Comparison of ENCODE assay signal across 10 cellular contexts in the genomic region with DNA sequence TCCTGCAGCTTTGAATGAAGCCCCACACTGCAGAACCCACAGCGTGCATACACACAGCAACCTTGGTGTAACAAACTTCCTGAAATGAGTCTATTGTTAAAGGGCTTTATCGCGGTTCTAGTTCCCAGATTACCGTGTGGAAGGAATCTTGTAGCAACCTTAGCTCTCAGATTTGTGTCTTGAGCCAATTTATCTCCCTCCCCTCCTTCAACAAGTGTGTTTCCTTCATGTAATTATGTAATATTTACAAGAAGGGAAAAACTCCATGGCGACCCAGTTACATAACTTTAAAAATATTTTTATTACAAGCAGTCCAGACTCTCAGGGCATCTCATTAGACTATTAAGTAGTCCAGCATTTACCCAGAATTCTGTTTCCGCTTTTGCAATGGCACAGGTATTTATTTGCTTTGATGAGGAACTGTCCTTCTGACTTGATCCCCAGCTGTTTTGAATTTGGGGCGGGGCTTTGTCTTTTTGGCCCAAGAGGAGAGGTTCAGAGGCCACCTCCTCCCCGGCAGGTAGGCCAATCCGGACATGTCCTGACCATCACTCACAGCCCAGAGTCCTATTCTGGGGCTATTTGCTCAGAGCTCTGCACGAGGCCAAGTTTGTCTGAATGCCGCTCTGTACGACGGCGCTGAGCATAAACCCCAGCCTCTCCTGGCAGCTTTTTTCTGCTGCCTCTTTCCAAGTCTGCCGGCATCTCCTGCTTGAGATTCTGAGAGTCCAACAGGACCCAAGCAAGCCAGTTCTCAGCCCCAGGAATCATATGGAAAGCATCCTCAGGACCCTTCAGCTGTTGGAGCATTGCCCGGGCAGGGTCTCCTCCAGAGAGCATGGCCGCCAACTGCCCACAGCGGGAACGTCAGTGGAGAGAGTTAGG. TPM values are rescaled to one million over a fixed set of nuclear protein-coding genes. Genes with fewer than 3 reads are reported as not detected.
A peak's percentile ranks its signal among the peaks of the same experiment; 100 is the strongest.
DNase-seq lines count a peak whose midpoint lies in the region; ATAC-seq and TF ChIP-seq lines count a peak whose summit lies in the region.
"Had no signal": no experiment of that assay in that cellular context is flagged by ENCODE, and none has a peak within 500 bp of the region (broad histone marks: within the 10 kb centered on the region; RNA-seq: fewer than 3 reads in every experiment).

No MANE protein-coding gene starts in this region.

- H3K27ac ChIP-seq in left ventricle myocardium inferior (replicated peaks) = peak overlapping the region; percentile 62

- no peaks in the 10 kb centered on the region for H3K9me3 ChIP-seq in left ventricle myocardium inferior (replicated peaks)

- no peaks in the 10 kb centered on the region for H3K27me3 ChIP-seq in left ventricle myocardium inferior (ENCODE audit: low read depth)

- intact Hi-C loops in left ventricle myocardium inferior (cut with micrococcal nuclease) = loop anchor here (10.0 kb wide), 1 partner anchor 375 kb away; no protein-coding TSS in a partner anchor

- H3K4me1 ChIP-seq in left ventricle myocardium inferior = peaks cover 14% of the 10 kb centered on the region

- peak; percentile 10 for DNase-seq in GF-D8 (lab: John Stamatoyannopoulos, UW)
- DNase-seq in amniotic epithelial cell (ENCODE audit: low read depth) = peak; percentile 52
- no peak for DNase-seq in left ventricle myocardium inferior
- peak; percentile 65 for DNase-seq in retina
- DNase-seq in GM20000 (ENCODE audit: low spot score) = no peak
- no peak for DNase-seq in NCI-H146 treated with DMSO at 0.1 percent for 48 hours (lab: John Stamatoyannopoulos, UW; ENCODE audit: unreplicated experiment)
- DNase-seq in activated CD4-positive, alpha-beta T cell treated with anti-CD3 and anti-CD28 coated beads for 1 hour = no peak
- DNase-seq: effector memory CD4-positive, alpha-beta T cell; stimulated activated CD4-positive, alpha-beta T cell treated with anti-CD3 and anti-CD28 coated beads, Interleukin-4, amount 100 ng/mL, for 4 hours had no signal

- no peak for ATAC-seq in HG03159 (IDR thresholded peaks at IDR 0.05; ENCODE audit: unreplicated experiment)

- TF ChIP-seq CTCF in left ventricle myocardium inferior (IDR thresholded peaks at IDR 0.05; ENCODE audit: borderline replicate concordance) (no peak), GM20000 (IDR thresholded peaks at IDR 0.05; ENCODE audit: extremely low read depth, missing control alignments) (no peak)

- no peak overlapping the region for H3K4me3 ChIP-seq in left ventricle myocardium inferior

- peaks cover 67% of the 10 kb centered on the region for H3K36me3 ChIP-seq in left ventricle myocardium inferior

RNA-seq across cellular contexts. Expression of a gene that starts 35.6 kb away (rescaled TPM):
- 24.6 TPM for total RNA-seq in left ventricle myocardium inferior

RNA-seq across cellular contexts. Expression of a gene that starts 37.7 kb away (rescaled TPM):
- total RNA-seq in left ventricle myocardium inferior = 110 TPM

Comparison
In these comparisons a context has a peak if more than half of its experiments do, and no peak if none do; other contexts are left out.
1. DNase-seq: peak in GF-D8 (single experiment), amniotic epithelial cell (single experiment) and retina (single experiment); none in left ventricle myocardium inferior (single experiment), GM20000 (single experiment), NCI-H146 treated with DMSO at 0.1 percent for 48 hours (single experiment) and activated CD4-positive, alpha-beta T cell treated with anti-CD3 and anti-CD28 coated beads for 1 hour (single experiment).